In the genomic region with DNA sequence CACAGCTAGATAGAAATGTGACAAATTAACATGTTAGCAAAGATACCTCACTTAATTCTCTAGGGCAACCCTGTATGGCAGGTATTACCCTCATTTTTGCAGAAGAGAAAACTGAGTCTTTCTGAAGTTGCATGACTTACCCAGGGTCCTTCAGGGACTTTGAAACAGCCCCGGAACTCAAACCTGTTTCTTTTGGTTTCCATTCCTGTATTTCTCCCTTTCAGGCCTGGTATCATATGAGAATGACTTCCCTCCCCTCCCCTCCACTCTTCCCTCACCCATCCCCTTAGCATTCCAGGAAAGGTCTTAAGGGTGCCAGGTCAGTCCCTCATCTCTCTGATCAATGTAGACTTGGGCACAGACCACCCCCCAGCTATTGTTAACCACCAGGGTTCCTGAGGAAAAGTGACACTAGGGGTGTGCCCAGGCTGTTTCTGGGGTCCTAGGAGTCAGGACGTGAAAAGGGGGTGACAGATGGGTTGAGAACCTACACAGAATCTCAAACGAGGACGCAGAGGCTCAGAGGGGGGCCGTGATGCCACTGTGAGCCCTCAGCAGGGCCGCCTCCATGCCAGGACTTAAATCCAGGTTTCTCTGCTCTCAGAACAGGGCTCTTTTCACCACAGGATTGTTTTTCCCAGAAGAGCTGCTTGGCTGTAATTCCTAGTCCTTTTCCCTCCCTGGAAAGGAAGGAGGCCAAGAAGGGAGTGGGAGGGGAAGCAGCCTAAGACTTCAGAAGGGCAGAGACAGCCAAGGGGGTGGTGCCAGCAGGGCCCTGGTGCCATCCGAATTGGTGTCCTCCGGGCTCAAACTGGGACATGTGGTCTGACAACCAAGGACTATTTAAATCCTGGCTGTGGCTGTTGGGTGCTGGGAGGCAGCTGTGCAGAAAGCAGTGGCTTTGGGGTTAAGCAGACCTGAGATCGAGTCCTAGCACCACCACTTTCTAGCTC, we compare ENCODE assay signal across 8 cellular contexts. TPM values are rescaled to one million over a fixed set of nuclear protein-coding genes. Genes with fewer than 3 reads are reported as not detected.
DNase-seq lines count a peak whose midpoint lies in the region; ATAC-seq and TF ChIP-seq lines count a peak whose summit lies in the region.

No MANE protein-coding gene starts in this region.

- H3K36me3 Mint-ChIP-seq in activated naive CD4-positive, alpha-beta T cell treated with anti-CD3 and anti-CD28 coated beads, Interleukin-2, amount 50 U/mL, for 24 hours = no peaks in the 10 kb centered on the region
- no peaks in the 10 kb centered on the region for H3K36me3 Mint-ChIP-seq in mesothelial cell of epicardium

- 22% methylated on average over 9 of the region's 9 CpGs for WGBS in urinary bladder

- H3K4me3 Mint-ChIP-seq in activated naive CD4-positive, alpha-beta T cell treated with anti-CD3 and anti-CD28 coated beads, Interleukin-2, amount 50 U/mL, for 24 hours = peak overlapping the region; percentile 26
- no peak overlapping the region for H3K4me3 Mint-ChIP-seq in mesothelial cell of epicardium

- no peaks in the 10 kb centered on the region for H3K9me3 Mint-ChIP-seq in activated naive CD4-positive, alpha-beta T cell treated with anti-CD3 and anti-CD28 coated beads, Interleukin-2, amount 50 U/mL, for 24 hours
- H3K9me3 Mint-ChIP-seq in mesothelial cell of epicardium = no peaks in the 10 kb centered on the region

- H3K36me3 ChIP-seq in urinary bladder (ENCODE audit: insufficient read depth) = no peaks in the 10 kb centered on the region

- H3K27me3 Mint-ChIP-seq in activated naive CD4-positive, alpha-beta T cell treated with anti-CD3 and anti-CD28 coated beads, Interleukin-2, amount 50 U/mL, for 24 hours = no peaks in the 10 kb centered on the region
- no peaks in the 10 kb centered on the region for H3K27me3 Mint-ChIP-seq in mesothelial cell of epicardium (ENCODE audit: low read depth)

- no peak overlapping the region for H3K4me3 ChIP-seq in urinary bladder (ENCODE audit: low read depth, low read length)

- ATAC-seq in omental fat pad (ENCODE audit: low FRiP score) (no peak), HG02884 (IDR thresholded peaks at IDR 0.05; ENCODE audit: unreplicated experiment) (no peak)

- H3K27ac Mint-ChIP-seq in activated naive CD4-positive, alpha-beta T cell treated with anti-CD3 and anti-CD28 coated beads, Interleukin-2, amount 50 U/mL, for 24 hours = no peak overlapping the region
- peak overlapping the region; percentile 76 for H3K27ac Mint-ChIP-seq in mesothelial cell of epicardium

- H3K27ac ChIP-seq in caudate nucleus (ENCODE audit: low read depth, low read length) (peak overlapping the region; percentile 80), urinary bladder (ENCODE audit: low read depth) (peak overlapping the region; percentile 49)

- no peak for DNase-seq in activated naive CD4-positive, alpha-beta T cell (lab: John Stamatoyannopoulos, UW)
- DNase-seq in caudate nucleus (lab: John Stamatoyannopoulos, UW) (peak in 42 of 61 donors; percentile 16 to 80 (median 45)), mesothelial cell of epicardium (ENCODE audit: low spot score in 2 of 2, unreplicated experiment in 2 of 2) (no peak), omental fat pad (ENCODE audit: low spot score) (no peak), NCI-H2196 (lab: John Stamatoyannopoulos, UW; ENCODE audit: unreplicated experiment) (no peak)

- peaks cover 24% of the 10 kb centered on the region for H3K4me1 Mint-ChIP-seq in activated naive CD4-positive, alpha-beta T cell treated with anti-CD3 and anti-CD28 coated beads, Interleukin-2, amount 50 U/mL, for 24 hours
- H3K4me1 Mint-ChIP-seq in mesothelial cell of epicardium = peaks cover 25% of the 10 kb centered on the region

- TF ChIP-seq CTCF in mesothelial cell of epicardium (IDR thresholded peaks at IDR 0.05; ENCODE audit: unreplicated experiment) = no peak
- TF ChIP-seq CTCF in omental fat pad (IDR thresholded peaks at IDR 0.05) = no peak

- no peaks in the 10 kb centered on the region for H3K4me1 ChIP-seq in urinary bladder (ENCODE audit: insufficient read depth)

RNA-seq across cellular contexts. Expression of gene WASF2, which starts 2.1 kb away (rescaled TPM):
- total RNA-seq in mesothelial cell of epicardium = 97.8 to 102 TPM (median 99.3 TPM) in 3 replicates
- total RNA-seq in urinary bladder = 40.7 TPM
- 83.6 TPM for polyA plus RNA-seq in urinary bladder
- total RNA-seq in omental fat pad = 10 to 100 TPM; 43.4 to 87.8 (median 60.5) TPM

Comparison
In these comparisons a context has a peak if more than half of its experiments do, and no peak if none do; other contexts are left out.
1. DNase-seq: peak in caudate nucleus (42 of 61); none in activated naive CD4-positive, alpha-beta T cell (0 of 4), mesothelial cell of epicardium (0 of 2), omental fat pad (single experiment) and NCI-H2196 (single experiment).